26 cellular contexts compared by ENCODE assay signal in genomic region chr1:215056584-215056983, GRCh38. TPM values are rescaled to one million over a fixed set of nuclear protein-coding genes. Genes with fewer than 3 reads are reported as not detected.
DNase-seq lines count a peak whose midpoint lies in the region; TF ChIP-seq lines count a peak whose summit lies in the region.
"Had no signal": no experiment of that assay in that cellular context is flagged by ENCODE, and none has a peak within 500 bp of the region (broad histone marks: within the 10 kb centered on the region; RNA-seq: fewer than 3 reads in every experiment).

No MANE protein-coding gene starts in this region.

- H3K36me3 ChIP-seq in MG63 = no peaks in the 10 kb centered on the region
- H3K36me3 ChIP-seq: gastroesophageal sphincter, ovary, transverse colon had no signal

- no peaks in the 10 kb centered on the region for H3K27me3 ChIP-seq in MG63
- H3K27me3 ChIP-seq: gastroesophageal sphincter, ovary, transverse colon had no signal

- no peak overlapping the region for H3K4me3 Mint-ChIP-seq in Calu3 (ENCODE audit: low read depth, unreplicated experiment)
- H3K4me3 Mint-ChIP-seq: activated B cell treated with CpG ODN at 0.5 μM for 24 hours; activated naive CD4-positive, alpha-beta T cell treated with anti-CD3 and anti-CD28 coated beads, Interleukin-2, amount 50 U/mL, for 24 hours; CD4-positive, alpha-beta T cell; natural killer cell treated with Interleukin-12 subunit alpha and Interleukin-12 subunit beta and Interleukin-15 and Interleukin-18, amount 100 ng/mL, for 72 hours; stimulated activated naive CD8-positive, alpha-beta T cell treated with anti-CD3 and anti-CD28 coated beads, Interleukin-15, Interleukin-2, amounts not matched to agents 100 ng/mL and 50 ng/mL, for 24 hours had no signal

- H3K9me3 Mint-ChIP-seq in Calu3 (ENCODE audit: low read depth, unreplicated experiment) = no peaks in the 10 kb centered on the region
- H3K9me3 Mint-ChIP-seq: activated naive CD4-positive, alpha-beta T cell treated with anti-CD3 and anti-CD28 coated beads, Interleukin-2, amount 50 U/mL, for 24 hours; CD4-positive, alpha-beta T cell; stimulated activated naive CD8-positive, alpha-beta T cell treated with anti-CD3 and anti-CD28 coated beads, Interleukin-15, Interleukin-2, amounts not matched to agents 100 ng/mL and 50 ng/mL, for 24 hours had no signal

- no peak overlapping the region for H3K27ac Mint-ChIP-seq in Calu3 (ENCODE audit: unreplicated experiment)
- H3K27ac Mint-ChIP-seq: activated B cell treated with CpG ODN at 0.5 μM for 24 hours; activated naive CD4-positive, alpha-beta T cell treated with anti-CD3 and anti-CD28 coated beads, Interleukin-2, amount 50 U/mL, for 24 hours; CD4-positive, alpha-beta T cell; natural killer cell treated with Interleukin-12 subunit alpha and Interleukin-12 subunit beta and Interleukin-15 and Interleukin-18, amount 100 ng/mL, for 72 hours; stimulated activated naive CD8-positive, alpha-beta T cell treated with anti-CD3 and anti-CD28 coated beads, Interleukin-15, Interleukin-2, amounts not matched to agents 100 ng/mL and 50 ng/mL, for 24 hours had no signal

- H3K36me3 Mint-ChIP-seq in Calu3 (ENCODE audit: insufficient read depth, unreplicated experiment) = no peaks in the 10 kb centered on the region
- H3K36me3 Mint-ChIP-seq: activated naive CD4-positive, alpha-beta T cell treated with anti-CD3 and anti-CD28 coated beads, Interleukin-2, amount 50 U/mL, for 24 hours; natural killer cell treated with Interleukin-12 subunit alpha and Interleukin-12 subunit beta and Interleukin-15 and Interleukin-18, amount 100 ng/mL, for 72 hours had no signal

- CTCF ChIA-PET in Calu3 (lab: Charles Lee) = no interaction called here

- no TSS peak for BruUV-seq in Calu3 (replicated peaks; lab: Mats Ljungman, UMichigan)

- TF ChIP-seq CTCF in choroid plexus epithelial cell (conservative IDR thresholded peaks at IDR 0.05; ENCODE audit: low read depth, low read length) (no peak), Calu3 (IDR thresholded peaks at IDR 0.05; ENCODE audit: unreplicated experiment) (no peak)

- no peaks in the 10 kb centered on the region for H3K4me1 Mint-ChIP-seq in Calu3 (ENCODE audit: low read depth, unreplicated experiment)
- H3K4me1 Mint-ChIP-seq: activated B cell treated with CpG ODN at 0.5 μM for 24 hours; activated naive CD4-positive, alpha-beta T cell treated with anti-CD3 and anti-CD28 coated beads, Interleukin-2, amount 50 U/mL, for 24 hours had no signal

- H3K4me3 ChIP-seq in MG63 (no peak overlapping the region), choroid plexus epithelial cell (ENCODE audit: low read depth, low read length) (no peak overlapping the region)
- H3K4me3 ChIP-seq: gastroesophageal sphincter, ovary, transverse colon had no signal

- DNase-seq in EH (ENCODE audit: low read depth) (peak; percentile 80), MG63 (peak; percentile 17), choroid plexus epithelial cell (ENCODE audit: low read depth) (peak; percentile 42), kidney tubule cell (ENCODE audit: low spot score) (peak; percentile 42), Calu3 (no peak), NCI-H1092 treated with DMSO at 0.1 percent for 48 hours (lab: John Stamatoyannopoulos, UW) (no peak), SHP77 (lab: John Stamatoyannopoulos, UW) (no peak), H4 (ENCODE audit: low spot score) (no peak)
- DNase-seq: activated B cell treated with CpG ODN at 0.5 μM for 24 hours; anterior cingulate cortex; CD4-positive, alpha-beta T cell; GOT3; islet precursor cell; NCI-H1048; NCI-H187 treated with DMSO at 0.1 percent for 48 hours; NCI-H2227 treated with DMSO at 0.1 percent for 48 hours; ovary; right cardiac atrium; stimulated activated CD4-positive, alpha-beta T cell treated with anti-CD3 and anti-CD28 coated beads, Interleukin-4, amount 100 ng/mL, for 4 hours; SW 1271; transverse colon had no signal

- no peaks in the 10 kb centered on the region for H3K27me3 Mint-ChIP-seq in Calu3 (ENCODE audit: unreplicated experiment)
- H3K27me3 Mint-ChIP-seq: activated B cell treated with CpG ODN at 0.5 μM for 24 hours; CD4-positive, alpha-beta T cell; natural killer cell treated with Interleukin-12 subunit alpha and Interleukin-12 subunit beta and Interleukin-15 and Interleukin-18, amount 100 ng/mL, for 72 hours; stimulated activated naive CD8-positive, alpha-beta T cell treated with anti-CD3 and anti-CD28 coated beads, Interleukin-15, Interleukin-2, amounts not matched to agents 100 ng/mL and 50 ng/mL, for 24 hours had no signal

- intact Hi-C loops in Calu3 (cut with micrococcal nuclease; ENCODE audit: unreplicated experiment) = no loop called here

- no peaks in the 10 kb centered on the region for H3K9me3 ChIP-seq in MG63
- H3K9me3 ChIP-seq: gastroesophageal sphincter, ovary, transverse colon had no signal

RNA-seq across cellular contexts. Expression of gene KCNK2, which starts 26.0 kb away (rescaled TPM):
- total RNA-seq in MG63 (2014; rRNA removed; shearing (Covaris generic); ENCODE audit: low replicate concordance) = 1.1 and 2.8 TPM in 2 replicates
- total RNA-seq in Calu3 (2022) = 0.47 and 1.1 TPM in 2 replicates
- total RNA-seq in H4 (2014; rRNA removed; shearing (Covaris generic)) = 0.60 and 1.7 TPM in 2 replicates
- total RNA-seq: activated B cell treated with CpG ODN at 0.5 μM for 24 hours; CD4-positive, alpha-beta T cell; G401; natural killer cell treated with Interleukin-12 subunit alpha and Interleukin-12 subunit beta and Interleukin-15 and Interleukin-18, amount 100 ng/mL, for 72 hours had no signal

Comparison
In these comparisons a context has a peak if more than half of its experiments do, and no peak if none do; other contexts are left out.
1. DNase-seq: peak in EH (single experiment), MG63 (single experiment), choroid plexus epithelial cell (single experiment) and kidney tubule cell (single experiment); none in Calu3 (single experiment), NCI-H1092 treated with DMSO at 0.1 percent for 48 hours (single experiment), SHP77 (0 of 2) and H4 (single experiment).